10 cellular contexts compared by ENCODE assay signal in genomic region chr22:28674121-28674563, GRCh38. TPM values are rescaled to one million over a fixed set of nuclear protein-coding genes. Genes with fewer than 3 reads are reported as not detected.
DNase-seq lines count a peak whose midpoint lies in the region; ATAC-seq and TF ChIP-seq lines count a peak whose summit lies in the region.
"Had no signal": no experiment of that assay in that cellular context is flagged by ENCODE, and none has a peak within 500 bp of the region (broad histone marks: within the 10 kb centered on the region; RNA-seq: fewer than 3 reads in every experiment).

No MANE protein-coding gene starts in this region.

- H3K4me3 ChIP-seq in fibroblast of lung (replicated peaks in 1 of 4; ENCODE audit: control extremely low read depth in 1 of 4, insufficient read depth in 1 of 4, low read depth in 3 of 4, low read length in 4 of 4) (no peak overlapping the region), esophagus muscularis mucosa (no peak overlapping the region)
- H3K4me3 ChIP-seq: colonic mucosa had no signal

- peaks cover 2% of the 10 kb centered on the region for H3K4me1 ChIP-seq in fibroblast of lung (ENCODE audit: control insufficient read depth, extremely low read depth, insufficient read depth, low read length)
- peaks cover 4 to 12% (median 11%) of the 10 kb centered on the region in 4 donors for H3K4me1 ChIP-seq in esophagus muscularis mucosa

- TF ChIP-seq POLR2A in esophagus muscularis mucosa (IDR thresholded peaks at IDR 0.05; ENCODE audit: low read depth), result no peak

- intact Hi-C loops in CD4-positive, alpha-beta T cell (cut with DNase I, micrococcal nuclease), result loop anchor here (5.0 to 10.0 kb wide), 2 partner anchors 72 to 281 kb away; no protein-coding TSS in a partner anchor
- intact Hi-C loops in esophagus muscularis mucosa (cut with DNase I), result no loop called here

- 63% methylated on average over 3 of the region's 3 CpGs for WGBS in esophagus muscularis mucosa

- H3K4me1 Mint-ChIP-seq in CD4-positive, alpha-beta T cell (ENCODE audit: low read depth), result peaks cover 40% of the 10 kb centered on the region

- H4K20me1 ChIP-seq in fibroblast of lung (ENCODE audit: control insufficient read depth, extremely low read depth, insufficient read depth, low read length), result no peaks in the 10 kb centered on the region

- H3K27me3 Mint-ChIP-seq in CD4-positive, alpha-beta T cell, result peaks cover 74% of the 10 kb centered on the region

- H3K36me3 Mint-ChIP-seq in CD4-positive, alpha-beta T cell (ENCODE audit: low read depth), result peaks cover 6% of the 10 kb centered on the region

- no peak for TF ChIP-seq EP300 in esophagus muscularis mucosa (IDR thresholded peaks at IDR 0.05)

- H3K79me2 ChIP-seq in fibroblast of lung (ENCODE audit: control insufficient read depth, insufficient read depth, low read length), result no peaks in the 10 kb centered on the region

- H3K27me3 ChIP-seq in CD4-positive, alpha-beta T cell (ENCODE audit: control insufficient read depth, insufficient read depth, low read length), result peaks cover 71% of the 10 kb centered on the region
- no peaks in the 10 kb centered on the region for H3K27me3 ChIP-seq in fibroblast of lung (ENCODE audit: control insufficient read depth, insufficient read depth, low read length)
- H3K27me3 ChIP-seq in esophagus muscularis mucosa, result no peaks in the 10 kb centered on the region
- H3K27me3 ChIP-seq: colonic mucosa had no signal

- no peak overlapping the region for H3K4me2 ChIP-seq in fibroblast of lung (ENCODE audit: extremely low read depth, insufficient read depth, low read length)

- no peak overlapping the region for H3K9ac ChIP-seq in fibroblast of lung (ENCODE audit: insufficient read depth, low read length)

- peak overlapping the region; percentile 90 for H3K4me3 Mint-ChIP-seq in CD4-positive, alpha-beta T cell

- H3K9me3 ChIP-seq in CD4-positive, alpha-beta T cell (ENCODE audit: control insufficient read depth, low read length), result no peaks in the 10 kb centered on the region
- H3K9me3 ChIP-seq in fibroblast of lung (ENCODE audit: control insufficient read depth, insufficient read depth, low read depth, low read length) (no peaks in the 10 kb centered on the region), esophagus muscularis mucosa (no peaks in the 10 kb centered on the region)
- H3K9me3 ChIP-seq: colonic mucosa had no signal

- peaks cover 3% of the 10 kb centered on the region for H3K9me3 Mint-ChIP-seq in CD4-positive, alpha-beta T cell

- H2AFZ ChIP-seq in fibroblast of lung (ENCODE audit: low read length), result no peak overlapping the region

- CTCF ChIA-PET in CD4-positive, alpha-beta T cell (lab: Charles Lee), result interaction anchor here (0.9 kb wide), 1 partner anchor 55 kb away, joined by 3 read pairs; no protein-coding TSS in a partner anchor

- peak; percentile 97 for ATAC-seq in CD4-positive, alpha-beta T cell (ENCODE audit: poor library complexity)
- ATAC-seq in GM21723 (IDR thresholded peaks at IDR 0.05; ENCODE audit: unreplicated experiment) (peak; percentile 51), SK-N-SH treated with all-trans-retinoic acid at 6 μM for 48 hours (peak; percentile 49)

- H3K27ac Mint-ChIP-seq in CD4-positive, alpha-beta T cell, result peak overlapping the region; percentile 96

- peak in 4 of 10 experiments; percentile 8 to 51 (median 23) for DNase-seq in CD4-positive, alpha-beta T cell
- peak; percentile 61 to 72 for DNase-seq in fibroblast of lung (ENCODE audit: low read depth in 2 of 2)
- DNase-seq in esophagus muscularis mucosa (ENCODE audit: extremely low spot score), result no peak
- DNase-seq in NCI-H1417 (lab: John Stamatoyannopoulos, UW), result no peak
- DNase-seq in DMS 273 (lab: John Stamatoyannopoulos, UW; ENCODE audit: unreplicated experiment), result no peak
- DNase-seq in cerebellar cortex (ENCODE audit: low spot score), result no peak
- DNase-seq: colonic mucosa, NCI-H345 had no signal

- TF ChIP-seq CTCF in CD4-positive, alpha-beta T cell (IDR thresholded peaks at IDR 0.05), result no peak
- no peak for TF ChIP-seq CTCF in fibroblast of lung (conservative IDR thresholded peaks at IDR 0.05 in 1 of 2, IDR thresholded peaks at IDR 0.05 in 1 of 2; ENCODE audit: low read depth in 1 of 2, low read length in 2 of 2)
- no peak for TF ChIP-seq CTCF in esophagus muscularis mucosa (IDR thresholded peaks at IDR 0.05)

- H3K27ac ChIP-seq in CD4-positive, alpha-beta T cell (ENCODE audit: low read depth, low read length), result no peak overlapping the region
- no peak overlapping the region for H3K27ac ChIP-seq in fibroblast of lung (ENCODE audit: insufficient read depth, low read length)
- H3K27ac ChIP-seq in esophagus muscularis mucosa (replicated peaks in 1 of 4), result no peak overlapping the region
- H3K27ac ChIP-seq: colonic mucosa had no signal

- POLR2A ChIA-PET in CD4-positive, alpha-beta T cell (lab: Charles Lee), result no interaction called here

- H3K36me3 ChIP-seq in fibroblast of lung (ENCODE audit: control insufficient read depth, insufficient read depth, low read length) (no peaks in the 10 kb centered on the region), esophagus muscularis mucosa (no peaks in the 10 kb centered on the region)
- H3K36me3 ChIP-seq: colonic mucosa had no signal

TF ChIP-seq in SK-N-SH treated with all-trans-retinoic acid at 6 μM for 48 hours, 23 proteins besides CTCF, POLR2A, EP300 and RAD21:
- TF ChIP-seq SNAI2 (CRISPR knock-in tag; IDR thresholded peaks at IDR 0.05), result no peak
- TF ChIP-seq, protein P1, sequence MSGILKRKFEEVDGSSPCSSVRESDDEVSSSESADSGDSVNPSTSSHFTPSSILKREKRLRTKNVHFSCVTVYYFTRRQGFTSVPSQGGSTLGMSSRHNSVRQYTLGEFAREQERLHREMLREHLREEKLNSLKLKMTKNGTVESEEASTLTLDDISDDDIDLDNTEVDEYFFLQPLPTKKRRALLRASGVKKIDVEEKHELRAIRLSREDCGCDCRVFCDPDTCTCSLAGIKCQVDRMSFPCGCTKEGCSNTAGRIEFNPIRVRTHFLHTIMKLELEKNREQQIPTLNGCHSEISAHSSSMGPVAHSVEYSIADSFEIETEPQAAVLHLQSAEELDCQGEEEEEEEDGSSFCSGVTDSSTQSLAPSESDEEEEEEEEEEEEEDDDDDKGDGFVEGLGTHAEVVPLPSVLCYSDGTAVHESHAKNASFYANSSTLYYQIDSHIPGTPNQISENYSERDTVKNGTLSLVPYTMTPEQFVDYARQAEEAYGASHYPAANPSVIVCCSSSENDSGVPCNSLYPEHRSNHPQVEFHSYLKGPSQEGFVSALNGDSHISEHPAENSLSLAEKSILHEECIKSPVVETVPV (CRISPR knock-in tag; IDR thresholded peaks at IDR 0.05), result no peak
- TF ChIP-seq ZNF8 (CRISPR knock-in tag; IDR thresholded peaks at IDR 0.05), result no peak
- TF ChIP-seq ZC3H10 (CRISPR knock-in tag; IDR thresholded peaks at IDR 0.05), result no peak
- no peak for TF ChIP-seq RARB (CRISPR knock-in tag; IDR thresholded peaks at IDR 0.05)
- TF ChIP-seq, protein P2, sequence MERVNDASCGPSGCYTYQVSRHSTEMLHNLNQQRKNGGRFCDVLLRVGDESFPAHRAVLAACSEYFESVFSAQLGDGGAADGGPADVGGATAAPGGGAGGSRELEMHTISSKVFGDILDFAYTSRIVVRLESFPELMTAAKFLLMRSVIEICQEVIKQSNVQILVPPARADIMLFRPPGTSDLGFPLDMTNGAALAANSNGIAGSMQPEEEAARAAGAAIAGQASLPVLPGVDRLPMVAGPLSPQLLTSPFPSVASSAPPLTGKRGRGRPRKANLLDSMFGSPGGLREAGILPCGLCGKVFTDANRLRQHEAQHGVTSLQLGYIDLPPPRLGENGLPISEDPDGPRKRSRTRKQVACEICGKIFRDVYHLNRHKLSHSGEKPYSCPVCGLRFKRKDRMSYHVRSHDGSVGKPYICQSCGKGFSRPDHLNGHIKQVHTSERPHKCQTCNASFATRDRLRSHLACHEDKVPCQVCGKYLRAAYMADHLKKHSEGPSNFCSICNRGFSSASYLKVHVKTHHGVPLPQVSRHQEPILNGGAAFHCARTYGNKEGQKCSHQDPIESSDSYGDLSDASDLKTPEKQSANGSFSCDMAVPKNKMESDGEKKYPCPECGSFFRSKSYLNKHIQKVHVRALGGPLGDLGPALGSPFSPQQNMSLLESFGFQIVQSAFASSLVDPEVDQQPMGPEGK (CRISPR knock-in tag; IDR thresholded peaks at IDR 0.05; ENCODE audit: borderline replicate concordance), result no peak
- no peak for TF ChIP-seq CSDC2 (CRISPR knock-in tag; IDR thresholded peaks at IDR 0.05)
- TF ChIP-seq GLIS3 (CRISPR knock-in tag; IDR thresholded peaks at IDR 0.05), result no peak
TF ChIP-seq in SK-N-SH treated with all-trans-retinoic acid at 6 μM for 48 hours: peak in this region for 0.

RNA-seq across cellular contexts. Expression of gene TTC28, which starts 5.5 kb away (rescaled TPM):
- total RNA-seq in CD4-positive, alpha-beta T cell, result 1 to 10 TPM; 4.6 to 5.7 TPM
- 22.9 and 31.4 TPM in 2 replicates for total RNA-seq in fibroblast of lung
- 8.2 and 8.6 TPM in 2 replicates for polyA plus RNA-seq in fibroblast of lung
- polyA plus RNA-seq in fibroblast of lung (2012), result 10.6 and 15.9 TPM in 2 replicates
- polyA minus RNA-seq in fibroblast of lung (ENCODE audit: low replicate concordance), result 66.5 and 103 TPM in 2 replicates
- total RNA-seq in esophagus muscularis mucosa, result 10 to 100 TPM; 35.6 to 42.6 (median 36.9) TPM

Comparison
In these comparisons a context has a peak if more than half of its experiments do, and no peak if none do; other contexts are left out.
1. DNase-seq: peak in fibroblast of lung (2 of 2); none in esophagus muscularis mucosa (single experiment), NCI-H1417 (0 of 3), DMS 273 (single experiment) and cerebellar cortex (single experiment).
2. Peak in every context shown above with its lines, with median percentiles within 50 percentile points of each other: ATAC-seq.